Comparison of ENCODE assay signal across 8 cellular contexts in genomic region chr15:66252411-66253295, GRCh38. TPM values are rescaled to one million over a fixed set of nuclear protein-coding genes. Genes with fewer than 3 reads are reported as not detected.
DNase-seq lines count a peak whose midpoint lies in the region; ATAC-seq and TF ChIP-seq lines count a peak whose summit lies in the region.

No MANE protein-coding gene starts in this region.

- TF ChIP-seq POLR2A in lower leg skin (IDR thresholded peaks at IDR 0.05), result no peak

- intact Hi-C loops in lower leg skin (cut with DNase I; ENCODE audit: low total_unique reads), result no loop called here

- CTCF ChIA-PET in GM10248 (lab: Yijun Ruan, JAX), result interaction anchor here (0.9 to 3.3 kb wide), 3 partner anchors 13 to 39 kb away, joined by 3 to 13 read pairs (median 5); no protein-coding TSS in a partner anchor

- peak overlapping the region; percentile 11 for H3K4me3 ChIP-seq in lower leg skin (ENCODE audit: low read depth, poor library complexity, severe bottlenecking)

- 0 to 2% methylated on average over 27 to 44 of the region's 79 CpGs for WGBS in lower leg skin, 2 donors

- POLR2A ChIA-PET in GM10248 (lab: Yijun Ruan, JAX), result no interaction called here

- DNase-seq in GM10248 (ENCODE audit: extremely low spot score), result peak; percentile 84
- peak; percentile 36 for DNase-seq in NCI-H1092 treated with DMSO at 0.1 percent for 48 hours (lab: John Stamatoyannopoulos, UW)
- DNase-seq in activated CD4-positive, alpha-beta T cell treated with anti-CD3 and anti-CD28 coated beads for 1 hour, result peak; percentile 20
- peak; percentile 82 for DNase-seq in ecto neural progenitor cell (ENCODE audit: low spot score)
- no peak for DNase-seq in lower leg skin (ENCODE audit: low spot score in 2 of 2)
- DNase-seq in stimulated activated CD4-positive, alpha-beta T cell treated with anti-CD3 and anti-CD28 coated beads, TNF-alpha, amount 100 ng/mL, for 24 hours (ENCODE audit: low read depth in 3 of 3), result peak in 2 of 3 experiments; percentile 13 to 46

- TF ChIP-seq CTCF in GM10248 (IDR thresholded peaks at IDR 0.05; ENCODE audit: control extremely low read depth, extremely low read depth, low read depth, missing control alignments) (peak; percentile 70), lower leg skin (IDR thresholded peaks at IDR 0.05) (no peak)

- ATAC-seq in HG03432 (IDR thresholded peaks at IDR 0.05; ENCODE audit: unreplicated experiment), result no peak
- ATAC-seq in HG03159 (IDR thresholded peaks at IDR 0.05; ENCODE audit: unreplicated experiment), result no peak

RNA-seq across cellular contexts. Expression of gene MEGF11, which starts 0.9 kb away (rescaled TPM):
- total RNA-seq in lower leg skin, result 10 to 100 TPM in 1 of 4 donors, 1 to 10 TPM in 2, under 1 TPM in 1; 0.97 to 10.6 (median 4.0) TPM

RNA-seq across cellular contexts. Expression of gene DIS3L, which starts 40.7 kb away (rescaled TPM):
- total RNA-seq in lower leg skin, result 10 to 100 TPM; 12.9 to 19.7 (median 17.1) TPM

Comparison
In these comparisons a context has a peak if more than half of its experiments do, and no peak if none do; other contexts are left out.
1. DNase-seq: peak in GM10248 (single experiment), NCI-H1092 treated with DMSO at 0.1 percent for 48 hours (single experiment), activated CD4-positive, alpha-beta T cell treated with anti-CD3 and anti-CD28 coated beads for 1 hour (single experiment), ecto neural progenitor cell (single experiment) and stimulated activated CD4-positive, alpha-beta T cell treated with anti-CD3 and anti-CD28 coated beads, TNF-alpha, amount 100 ng/mL, for 24 hours (2 of 3); none in lower leg skin (0 of 2).